Comparison of ENCODE assay signal across 12 cellular contexts in genomic region chr1:115337276-115337632, GRCh38. TPM values are rescaled to one million over a fixed set of nuclear protein-coding genes. Genes with fewer than 3 reads are reported as not detected.
DNase-seq lines count a peak whose midpoint lies in the region; ATAC-seq and TF ChIP-seq lines count a peak whose summit lies in the region.
"Had no signal": no experiment of that assay in that cellular context is flagged by ENCODE, and none has a peak within 500 bp of the region (broad histone marks: within the 10 kb centered on the region; RNA-seq: fewer than 3 reads in every experiment).

No MANE protein-coding gene starts in this region.

- H3K27me3 ChIP-seq in SJSA1 (replicated peaks) (no peaks in the 10 kb centered on the region), cardiac muscle cell (peaks cover 35% of the 10 kb centered on the region), ovary (no peaks in the 10 kb centered on the region)

- H3K9me3 ChIP-seq in SJSA1 (replicated peaks): 0 out of 2 replicates have a peak, but pooled peaks cover 2% of the 10 kb centered on the region
- no peaks in the 10 kb centered on the region for H3K9me3 ChIP-seq in cardiac muscle cell (ENCODE audit: low read depth)
- H3K9me3 ChIP-seq in ovary: no peaks in the 10 kb centered on the region

- no peak for ATAC-seq in activated naive CD4-positive, alpha-beta T cell treated with anti-CD3 and anti-CD28 coated beads, Interleukin-2, amount 50 U/mL, for 72 hours

- intact Hi-C loops in ovary (cut with DNase I): loop anchor here in 2 of 4 donors (10.0 kb wide), 4 partner anchors 52 to 192 kb away; no protein-coding TSS in a partner anchor

- H3K36me3 ChIP-seq in SJSA1 (no peaks in the 10 kb centered on the region; the same call in 1 of the 2 replicates), cardiac muscle cell (no peaks in the 10 kb centered on the region), ovary (no peaks in the 10 kb centered on the region)

- TF ChIP-seq EP300 in ovary (IDR thresholded peaks at IDR 0.05): no peak

- H3K9me3 Mint-ChIP-seq in activated naive CD4-positive, alpha-beta T cell treated with anti-CD3 and anti-CD28 coated beads, Interleukin-2, amount 50 U/mL, for 72 hours: no peaks in the 10 kb centered on the region
- H3K9me3 Mint-ChIP-seq: activated naive CD4-positive, alpha-beta T cell treated with anti-CD3 and anti-CD28 coated beads, Interleukin-2, amount 10 ng/mL, durations not matched to agents 7 days and 5 days had no signal

- no peaks in the 10 kb centered on the region for H3K36me3 Mint-ChIP-seq in activated naive CD4-positive, alpha-beta T cell treated with anti-CD3 and anti-CD28 coated beads, Interleukin-2, amount 50 U/mL, for 72 hours
- H3K36me3 Mint-ChIP-seq: activated naive CD4-positive, alpha-beta T cell treated with anti-CD3 and anti-CD28 coated beads, Interleukin-2, amount 10 ng/mL, durations not matched to agents 7 days and 5 days had no signal

- DNase-seq in AG09309 (ENCODE audit: low read depth) (no peak), SJSA1 (ENCODE audit: low read depth in 1 of 2, low spot score in 2 of 2) (no peak), cardiac muscle cell (ENCODE audit: low read depth in 1 of 2, low spot score in 1 of 2) (no peak), ovary (peak in 4 of 5 donors; percentile 54 to 64 (median 56)), kidney glomerular epithelial cell (lab: John Stamatoyannopoulos, UW) (no peak), Kasumi-1 (lab: John Stamatoyannopoulos, UW) (no peak)
- no peak for DNase-seq in activated CD8-positive, alpha-beta memory T cell treated with anti-CD3 and anti-CD28 coated beads, Interleukin-2, amount 50 U/mL, for 4 hours
- DNase-seq in activated naive CD4-positive, alpha-beta T cell treated with anti-CD3 and anti-CD28 coated beads, Interleukin-2, amount 50 U/mL, for 72 hours (ENCODE audit: low spot score in 2 of 2): no peak
- DNase-seq: activated naive CD4-positive, alpha-beta T cell treated with anti-CD3 and anti-CD28 coated beads, Interleukin-2, amount 10 ng/mL, durations not matched to agents 7 days and 5 days; NCI-H2029 treated with DMSO at 0.1 percent for 48 hours; stimulated activated CD4-positive, alpha-beta T cell treated with anti-CD3 and anti-CD28 coated beads, Interleukin-1b, Interleukin-23, amount 100 ng/mL, for 48 hours; T-helper 9 cell had no signal

- WGBS in ovary, 3 donors: 1 to 3% (median 2%) methylated on average over 10 to 19 of the region's 19 CpGs

- H3K4me3 ChIP-seq in AG09309 (ENCODE audit: control insufficient read depth, low read depth, low read length): peak overlapping the region; percentile 96
- peak overlapping the region; percentile 71 for H3K4me3 ChIP-seq in SJSA1
- peak overlapping the region; percentile 34 for H3K4me3 ChIP-seq in cardiac muscle cell
- peak overlapping the region; percentile 84 for H3K4me3 ChIP-seq in ovary

- peaks cover 30% of the 10 kb centered on the region for H3K4me1 ChIP-seq in SJSA1 (replicated peaks)
- H3K4me1 ChIP-seq in cardiac muscle cell (ENCODE audit: low read depth): peaks cover 16% of the 10 kb centered on the region
- peaks cover 28% of the 10 kb centered on the region for H3K4me1 ChIP-seq in ovary (ENCODE audit: insufficient read depth)

- TF ChIP-seq POLR2A in ovary (IDR thresholded peaks at IDR 0.05): no peak

- H3K27ac Mint-ChIP-seq in activated naive CD4-positive, alpha-beta T cell treated with anti-CD3 and anti-CD28 coated beads, Interleukin-2, amount 50 U/mL, for 72 hours: no peak overlapping the region
- H3K27ac Mint-ChIP-seq: activated naive CD4-positive, alpha-beta T cell treated with anti-CD3 and anti-CD28 coated beads, Interleukin-2, amount 10 ng/mL, durations not matched to agents 7 days and 5 days had no signal

- peak overlapping the region; percentile 40 for H3K27ac ChIP-seq in SJSA1
- no peak overlapping the region for H3K27ac ChIP-seq in cardiac muscle cell
- peak overlapping the region; percentile 16 to 82 for H3K27ac ChIP-seq in ovary

- no peak for TF ChIP-seq CTCF in AG09309 (IDR thresholded peaks at IDR 0.05; ENCODE audit: control insufficient read depth, insufficient read depth, low read depth, low read length, missing control alignments)
- TF ChIP-seq CTCF in cardiac muscle cell (IDR thresholded peaks at IDR 0.05; ENCODE audit: low read depth, low read length): no peak
- no peak for TF ChIP-seq CTCF in ovary (IDR thresholded peaks at IDR 0.05)

RNA-seq across cellular contexts. Expression of gene NGF, which starts 0.8 kb away (rescaled TPM):
- 1.3 and 6.0 TPM in 2 replicates for total RNA-seq in SJSA1 (2014; rRNA removed; shearing (Covaris generic))
- total RNA-seq in cardiac muscle cell: 0.14 and 0.48 TPM in 2 replicates
- 1.00 TPM in 1 of 2 replicates, not detected in the other for polyA plus RNA-seq in cardiac muscle cell
- total RNA-seq in ovary: 10 to 100 TPM in 6 of 7 donors, 1 to 10 TPM in 1; 3.0 to 43.4 (median 14.1) TPM
- polyA plus RNA-seq in ovary: 10 to 100 TPM in 1 of 2 donors, 1 to 10 TPM in 1; 9.3 to 42.1 TPM
- not detected for total RNA-seq in activated naive CD4-positive, alpha-beta T cell treated with anti-CD3 and anti-CD28 coated beads, Interleukin-2, amount 50 U/mL, for 72 hours

Comparison
In these comparisons a context has a peak if more than half of its experiments do, and no peak if none do; other contexts are left out.
1. DNase-seq: peak in ovary (4 of 5); none in AG09309 (single experiment), SJSA1 (0 of 2), cardiac muscle cell (0 of 2), activated CD8-positive, alpha-beta memory T cell treated with anti-CD3 and anti-CD28 coated beads, Interleukin-2, amount 50 U/mL, for 4 hours (single experiment), kidney glomerular epithelial cell (single experiment), activated naive CD4-positive, alpha-beta T cell treated with anti-CD3 and anti-CD28 coated beads, Interleukin-2, amount 50 U/mL, for 72 hours (0 of 2) and Kasumi-1 (0 of 2).
2. H3K4me3 ChIP-seq: peak in every context shown above with its lines; median percentile 96 in AG09309; 84 in ovary; 71 in SJSA1; 34 in cardiac muscle cell.